25 cellular contexts compared by ENCODE assay signal in the genomic region with DNA sequence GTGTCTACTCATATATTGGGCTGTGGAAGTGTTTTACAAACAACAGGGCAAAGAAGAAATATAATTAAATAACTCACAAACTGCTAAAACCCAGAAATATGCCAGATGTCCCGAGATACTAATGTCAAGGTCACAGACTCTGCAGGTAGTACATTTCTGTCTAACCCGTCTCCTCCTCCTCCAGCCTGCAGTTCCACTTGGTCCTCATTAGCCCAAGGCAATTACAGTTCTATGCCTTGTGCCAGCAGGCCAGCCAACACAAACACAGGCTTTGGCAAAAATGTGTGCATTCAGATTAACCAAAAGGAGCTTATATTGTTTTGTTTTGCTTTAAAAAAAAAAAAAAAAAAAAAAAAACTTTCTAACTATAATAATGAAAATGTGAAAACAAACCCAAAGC.
DNase-seq lines count a peak whose midpoint lies in the region; ATAC-seq and TF ChIP-seq lines count a peak whose summit lies in the region.
"Had no signal": no experiment of that assay in that cellular context is flagged by ENCODE, and none has a peak within 500 bp of the region (broad histone marks: within the 10 kb centered on the region; RNA-seq: fewer than 3 reads in every experiment).

No MANE protein-coding gene starts in this region.

- H3K36me3 ChIP-seq in OCI-LY3 (replicated peaks; ENCODE audit: low read depth, low read length): no peaks in the 10 kb centered on the region
- no peaks in the 10 kb centered on the region for H3K36me3 ChIP-seq in psoas muscle (ENCODE audit: insufficient read depth in 1 of 2, low read depth in 1 of 2)
- H3K36me3 ChIP-seq: SJCRH30 had no signal

- H3K27me3 ChIP-seq in OCI-LY3 (ENCODE audit: low read depth, low read length) (no peaks in the 10 kb centered on the region), psoas muscle (ENCODE audit: insufficient read depth in 3 of 3, low read length in 2 of 3) (no peaks in the 10 kb centered on the region)
- H3K27me3 ChIP-seq: SJCRH30 had no signal

- no peak overlapping the region; the same call in 1 of the 2 replicates for H3K4me2 ChIP-seq in OCI-LY3 (ENCODE audit: low read length)

- TF ChIP-seq CTCF in OCI-LY3 (IDR thresholded peaks at IDR 0.05; ENCODE audit: low read depth, low read length) (no peak), psoas muscle (IDR thresholded peaks at IDR 0.05) (no peak)

- H3K79me2 ChIP-seq in OCI-LY3 (ENCODE audit: low read length): no peaks in the 10 kb centered on the region

- DNase-seq in NCI-H1417 (lab: John Stamatoyannopoulos, UW) (peak in 2 of 3 experiments; percentile 6 to 47), NCI-H1417 treated with DMSO at 0.1 percent for 48 hours (lab: John Stamatoyannopoulos, UW) (no peak), T47D (ENCODE audit: low read depth in 1 of 2, low spot score in 1 of 2) (peak; percentile 52 to 82), pulmonary artery endothelial cell (ENCODE audit: low read depth, low spot score) (peak; percentile 26), psoas muscle (no peak)
- no peak for DNase-seq in stimulated activated CD4-positive, alpha-beta T cell treated with anti-CD3 and anti-CD28 coated beads, Interleukin-12 subunit alpha, Interleukin-12 subunit beta, amount 100 ng/mL, for 4 hours
- DNase-seq: 8988T; activated CD4-positive, alpha-beta T cell treated with anti-CD3 and anti-CD28 coated beads for 4 hours; activated naive CD4-positive, alpha-beta T cell treated with anti-CD3 and anti-CD28 coated beads, Interleukin-2, amount 10 ng/mL, durations not matched to agents 7 days and 5 days; activated T-cell treated with anti-CD3 and anti-CD28 coated beads, Interleukin-2, amount 50 U/mL, for 48 hours; amygdala; caudate nucleus; CD8-positive, alpha-beta memory T cell; dermis blood vessel endothelial cell; DMS153; GM23248; NCI-H1694 treated with DMSO at 0.1 percent for 48 hours; NK-92 treated with Interleukin-12 subunit alpha and Interleukin-12 subunit beta, amount 100 ng/mL, for 24 hours; SJCRH30; small intestine had no signal

- peaks cover 93% of the 10 kb centered on the region for H3K4me1 ChIP-seq in OCI-LY3 (ENCODE audit: low read length)
- peaks cover 16% of the 10 kb centered on the region for H3K4me1 ChIP-seq in psoas muscle
- H3K4me1 ChIP-seq: SJCRH30 had no signal

- intact Hi-C loops in psoas muscle (cut with DNase I): loop anchor here in 1 of 2 donors (10.0 kb wide), 1 partner anchor 302 kb away; no protein-coding TSS in a partner anchor

- no peak for ATAC-seq in HG03108 (IDR thresholded peaks at IDR 0.05; ENCODE audit: unreplicated experiment)
- ATAC-seq in psoas muscle: no peak
- ATAC-seq: K562; Panc1; stimulated activated effector memory CD8-positive, alpha-beta T cell treated with anti-CD3 and anti-CD28 coated beads, Interleukin-12 subunit alpha, Interleukin-12 subunit beta, amount 100 ng/mL, for 72 hours had no signal

- H3K27ac ChIP-seq in OCI-LY3 (ENCODE audit: low read length): peak overlapping the region; percentile 100
- no peak overlapping the region for H3K27ac ChIP-seq in psoas muscle
- H3K27ac ChIP-seq: GM23248, SJCRH30 had no signal

- H4K20me1 ChIP-seq in OCI-LY3 (ENCODE audit: insufficient read depth, low read length): no peaks in the 10 kb centered on the region

- H3K9me3 ChIP-seq in OCI-LY3 (ENCODE audit: insufficient read depth, low read length) (no peaks in the 10 kb centered on the region), psoas muscle (no peaks in the 10 kb centered on the region)
- H3K9me3 ChIP-seq: SJCRH30 had no signal

- WGBS in psoas muscle, 3 donors: 70 to 89% (median 73%) methylated on average over 2 of the region's 2 CpGs

- in situ Hi-C loops in T47D (cut with HindIII; ENCODE audit: low pct_unique_long_range_greater_than_20kb, low sequenced_read_pairs): no loop called here

- no peak overlapping the region for H2AFZ ChIP-seq in OCI-LY3 (ENCODE audit: low read depth, low read length)
- H2AFZ ChIP-seq: GM23248 had no signal

- peak overlapping the region; percentile 84; the same call in 1 of the 2 replicates for H3K9ac ChIP-seq in OCI-LY3 (ENCODE audit: low read length)
- H3K9ac ChIP-seq: GM23248 had no signal

- H3K4me3 ChIP-seq in OCI-LY3 (ENCODE audit: low read length) (no peak overlapping the region), psoas muscle (no peak overlapping the region)
- H3K4me3 ChIP-seq: GM23248, K562, SJCRH30 had no signal

Comparison
In these comparisons a context has a peak if more than half of its experiments do, and no peak if none do; other contexts are left out.
1. DNase-seq: peak in NCI-H1417 (2 of 3), T47D (2 of 2) and pulmonary artery endothelial cell (single experiment); none in NCI-H1417 treated with DMSO at 0.1 percent for 48 hours (single experiment), stimulated activated CD4-positive, alpha-beta T cell treated with anti-CD3 and anti-CD28 coated beads, Interleukin-12 subunit alpha, Interleukin-12 subunit beta, amount 100 ng/mL, for 4 hours (single experiment) and psoas muscle (0 of 2).